12 cellular contexts compared by ENCODE assay signal in the genomic region with DNA sequence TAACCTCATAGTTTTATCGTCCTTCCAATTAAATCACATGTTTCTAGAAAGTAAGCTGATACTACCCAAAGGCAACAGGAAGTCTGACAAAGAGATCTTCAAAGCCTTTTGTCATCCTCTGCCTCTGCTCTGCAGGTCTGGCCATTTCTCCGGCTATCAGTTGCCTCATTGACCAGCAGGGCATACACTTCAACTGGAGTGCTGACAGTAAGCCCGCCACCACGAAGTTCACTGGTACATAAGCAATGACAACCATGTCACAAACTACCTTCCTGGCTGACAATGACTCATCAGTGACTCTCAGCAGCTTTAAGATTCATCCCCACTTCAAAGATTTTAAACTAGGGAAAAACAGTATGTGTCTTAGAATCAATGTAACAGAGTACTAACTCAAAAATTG.
DNase-seq lines count a peak whose midpoint lies in the region; ATAC-seq and FAIRE-seq lines count a peak whose summit lies in the region.
"Had no signal": no experiment of that assay in that cellular context is flagged by ENCODE, and none has a peak within 500 bp of the region (broad histone marks: within the 10 kb centered on the region; RNA-seq: fewer than 3 reads in every experiment).

No MANE protein-coding gene starts in this region.

- peaks cover 51% of the 10 kb centered on the region for H3K4me1 Mint-ChIP-seq in activated naive CD8-positive, alpha-beta T cell (ENCODE audit: low read depth)

- DNase-seq in EL (peak; percentile 28), RCC 7860 (ENCODE audit: low spot score) (peak; percentile 55), putamen (ENCODE audit: low spot score) (peak; percentile 24)
- no peak for DNase-seq in NK-92 treated with Interleukin-12 subunit alpha and Interleukin-12 subunit beta, amount 100 ng/mL, for 24 hours (lab: John Stamatoyannopoulos, UW)
- DNase-seq: left cardiac atrium; NCI-H2227 treated with DMSO at 0.1 percent for 48 hours; stimulated activated naive B cell treated with anti-CD40 and anti-IgM and Interleukin-4, amounts not matched to agents 10 μg/mL and 1 μg/mL and 100 μg/mL, for 72 hours had no signal

- H3K27ac Mint-ChIP-seq in activated naive CD8-positive, alpha-beta T cell, result peak overlapping the region; percentile 43
- H3K27ac Mint-ChIP-seq: stimulated activated naive B cell treated with anti-CD40 and anti-IgM and Interleukin-4, amounts not matched to agents 10 μg/mL and 1 μg/mL and 100 μg/mL, for 72 hours had no signal

- peak; percentile 49 for FAIRE-seq in RCC 7860 (lab: Jason Lieb, UNC)
- FAIRE-seq: D721Med had no signal

- H3K27me3 Mint-ChIP-seq in activated naive CD8-positive, alpha-beta T cell, result no peaks in the 10 kb centered on the region
- H3K27me3 Mint-ChIP-seq: stimulated activated naive B cell treated with anti-CD40 and anti-IgM and Interleukin-4, amounts not matched to agents 10 μg/mL and 1 μg/mL and 100 μg/mL, for 72 hours had no signal

- H3K4me3 Mint-ChIP-seq in activated naive CD8-positive, alpha-beta T cell, result peak overlapping the region; percentile 24
- H3K4me3 Mint-ChIP-seq: stimulated activated naive B cell treated with anti-CD40 and anti-IgM and Interleukin-4, amounts not matched to agents 10 μg/mL and 1 μg/mL and 100 μg/mL, for 72 hours had no signal

- H3K36me3 Mint-ChIP-seq in activated naive CD8-positive, alpha-beta T cell, result peaks cover 14% of the 10 kb centered on the region

- no peak for ATAC-seq in HG02623 (IDR thresholded peaks at IDR 0.05; ENCODE audit: unreplicated experiment)
- ATAC-seq in GM21390 (IDR thresholded peaks at IDR 0.05; ENCODE audit: unreplicated experiment), result no peak
- ATAC-seq in GM21717 (IDR thresholded peaks at IDR 0.05; ENCODE audit: unreplicated experiment), result no peak
- ATAC-seq: stimulated activated naive B cell treated with anti-CD40 and anti-IgM and Interleukin-4, amounts not matched to agents 10 μg/mL and 1 μg/mL and 100 μg/mL, for 72 hours had no signal

- H3K9me3 Mint-ChIP-seq in activated naive CD8-positive, alpha-beta T cell (ENCODE audit: low read depth), result peaks cover 5% of the 10 kb centered on the region
